Comparison of ENCODE assay signal across 16 cellular contexts in the genomic region with DNA sequence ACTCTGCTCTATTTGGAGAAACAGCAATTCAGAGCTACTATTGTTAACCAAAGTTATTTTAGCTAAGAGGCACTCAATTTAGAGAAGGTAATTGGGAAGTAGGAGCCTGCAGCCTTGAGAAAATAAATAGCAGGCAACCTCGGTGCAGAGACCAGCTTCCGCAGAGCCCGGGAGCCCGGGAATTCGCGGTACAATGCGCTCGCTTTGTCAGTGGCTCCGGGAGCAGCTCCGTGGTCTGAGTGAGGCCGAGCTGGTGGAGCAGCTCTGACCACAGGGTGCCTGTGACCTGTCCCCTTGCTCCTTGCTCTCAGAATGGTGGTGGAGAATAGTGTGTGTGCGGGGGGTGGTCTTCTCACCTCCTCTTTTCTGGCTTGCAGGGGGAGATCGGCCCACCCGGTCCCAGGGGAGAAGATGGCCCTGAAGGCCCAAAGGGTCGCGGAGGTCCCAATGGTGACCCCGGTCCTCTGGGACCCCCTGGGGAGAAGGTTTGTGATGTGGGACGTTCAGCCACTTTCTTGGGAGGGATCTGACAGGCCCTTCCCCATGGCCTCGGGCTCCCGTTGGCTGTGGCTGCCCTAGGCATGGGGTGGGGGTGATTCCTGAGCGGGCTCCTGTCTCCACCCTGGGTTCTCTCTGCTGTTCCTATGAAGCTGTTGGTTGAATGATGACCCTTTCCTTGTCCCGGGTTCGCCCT.
DNase-seq lines count a peak whose midpoint lies in the region; ATAC-seq and TF ChIP-seq lines count a peak whose summit lies in the region.
"Had no signal": no experiment of that assay in that cellular context is flagged by ENCODE, and none has a peak within 500 bp of the region (broad histone marks: within the 10 kb centered on the region; RNA-seq: fewer than 3 reads in every experiment).

No MANE protein-coding gene starts in this region.

- peaks cover 7 to 49% of the 10 kb centered on the region in 2 experiments for H3K79me1 ChIP-seq in IMR-90 (ENCODE audit: low read depth in 1 of 2, low read length in 2 of 2)

- TF ChIP-seq CTCF in IMR-90 (conservative IDR thresholded peaks at IDR 0.05; ENCODE audit: low read depth, low read length) (no peak), chondrocyte (IDR thresholded peaks at IDR 0.05) (no peak), neural crest cell (conservative IDR thresholded peaks at IDR 0.05) (no peak), SK-N-SH (IDR thresholded peaks at IDR 0.05) (no peak), gastrocnemius medialis (IDR thresholded peaks at IDR 0.05 in 4 of 5, conservative IDR thresholded peaks at IDR 0.05 in 1 of 5) (no peak)

- no peaks in the 10 kb centered on the region for H3K4me1 ChIP-seq in IMR-90 (ENCODE audit: control insufficient read depth, insufficient read depth, low read length)
- H3K4me1 ChIP-seq in SK-N-SH (ENCODE audit: control insufficient read depth in 1 of 2, insufficient read depth in 2 of 2, low read depth in 1 of 2, low read length in 1 of 2): no peaks in the 10 kb centered on the region; a peak in 1 of 4 replicates
- H3K4me1 ChIP-seq in gastrocnemius medialis: no peaks in the 10 kb centered on the region

- no peak overlapping the region for H2BK20ac ChIP-seq in IMR-90 (ENCODE audit: low read depth, low read length)

- 89% methylated on average over 11 of the region's 23 CpGs; no CpG with 5 or more reads in 1 of the 2 experiments for WGBS in IMR-90 (ENCODE audit: extremely low coverage in 2 of 2, insufficient read length in 1 of 2), 2 experiments
- 90% methylated on average over 12 of the region's 23 CpGs for WGBS in SK-N-SH (ENCODE audit: low lambda C conversion rate)

- CTCF ChIA-PET in IMR-90 (lab: Yijun Ruan, JAX) (no interaction called here), SK-N-SH (lab: Yijun Ruan, JAX) (interaction anchor here (1.6 to 7.8 kb wide), 2 partner anchors 14 to 22 kb away, joined by 5 to 67 read pairs; no protein-coding TSS in a partner anchor)

- in situ Hi-C loops in IMR-90 (cut with MboI; ENCODE audit: low sequenced_read_pairs) (no loop called here), gastrocnemius medialis (cut with MboI; ENCODE audit: low sequenced_read_pairs in 4 of 4) (no loop called here)

- H3K27me3 Mint-ChIP-seq in chondrocyte (ENCODE audit: low read depth) (no peaks in the 10 kb centered on the region), neural crest cell (ENCODE audit: low read depth) (peaks cover 3% of the 10 kb centered on the region)

- DNase-seq in IMR-90 (no peak), chondrocyte (ENCODE audit: low spot score) (no peak), neural crest cell (ENCODE audit: low read depth, low spot score) (peak; percentile 9), SK-N-SH (no peak), erythroblast (lab: John Stamatoyannopoulos, UW) (no peak), gastrocnemius medialis (no peak)
- DNase-seq: HCEC 1CT, Kasumi-1, NCI-H1105 treated with DMSO at 0.1 percent for 48 hours, NCI-H1930, NCI-H2171, NCI-H774, RPMI8226, SJCRH30 had no signal

- H3K9ac ChIP-seq in IMR-90 (ENCODE audit: low read depth, low read length) (no peak overlapping the region), SK-N-SH (no peak overlapping the region)
- H3K9ac ChIP-seq: BLaER1 treated with 17β-estradiol and CSF1 and Interleukin-3, amounts not matched to agents 10 nM and 100 nM had no signal

- H3K36me3 ChIP-seq in IMR-90 (ENCODE audit: control insufficient read depth, insufficient read depth, low read length) (peaks cover 80% of the 10 kb centered on the region), SK-N-SH (replicated peaks in 1 of 2; ENCODE audit: control insufficient read depth in 1 of 2, insufficient read depth in 2 of 2, low read length in 1 of 2) (peaks cover 39 to 76% of the 10 kb centered on the region in 2 experiments), gastrocnemius medialis (no peaks in the 10 kb centered on the region)
- H3K36me3 ChIP-seq: SJCRH30 had no signal

- no peaks in the 10 kb centered on the region for H3K27me3 ChIP-seq in IMR-90 (ENCODE audit: control insufficient read depth, insufficient read depth, low read length)
- no peaks in the 10 kb centered on the region for H3K27me3 ChIP-seq in SK-N-SH (ENCODE audit: insufficient read depth)
- peaks cover 0 to 2% (median 0%) of the 10 kb centered on the region in 3 donors for H3K27me3 ChIP-seq in gastrocnemius medialis
- H3K27me3 ChIP-seq: SJCRH30 had no signal

- H3K36me3 Mint-ChIP-seq in chondrocyte (ENCODE audit: low read depth): peaks cover 51% of the 10 kb centered on the region
- no peaks in the 10 kb centered on the region for H3K36me3 Mint-ChIP-seq in neural crest cell (ENCODE audit: low read depth)

- no peak overlapping the region for H3K56ac ChIP-seq in IMR-90 (ENCODE audit: extremely low read depth, insufficient read depth, low read length)

- H4K8ac ChIP-seq in IMR-90 (ENCODE audit: low read depth in 2 of 2, low read length in 2 of 2): no peak overlapping the region

- H3K23ac ChIP-seq in IMR-90 (ENCODE audit: low read depth, low read length): no peak overlapping the region; the same call in 1 of the 2 replicates

- no peak overlapping the region for H2BK15ac ChIP-seq in IMR-90 (ENCODE audit: low read depth, low read length)

- no peaks in the 10 kb centered on the region for H3K9me2 ChIP-seq in SK-N-SH

- no peak overlapping the region for H2AK5ac ChIP-seq in IMR-90 (ENCODE audit: low read depth, low read length)

- H3K14ac ChIP-seq in IMR-90 (replicated peaks; ENCODE audit: low read depth, low read length): no peak overlapping the region

- no peak overlapping the region for H4K5ac ChIP-seq in IMR-90 (ENCODE audit: low read depth, low read length)

- H3K79me2 ChIP-seq in SK-N-SH (ENCODE audit: insufficient read depth): peaks cover 4% of the 10 kb centered on the region; the same call in 1 of the 2 replicates

- peaks cover 32% of the 10 kb centered on the region for H3K4me1 Mint-ChIP-seq in chondrocyte (ENCODE audit: low read depth)
- peaks cover 5% of the 10 kb centered on the region for H3K4me1 Mint-ChIP-seq in neural crest cell

- peaks cover 27% of the 10 kb centered on the region for H3F3A ChIP-seq in SK-N-SH (replicated peaks; ENCODE audit: insufficient read depth)

- H4K20me1 ChIP-seq in IMR-90 (ENCODE audit: insufficient read depth, low read length) (peaks cover 17% of the 10 kb centered on the region), SK-N-SH (ENCODE audit: insufficient read depth) (peaks cover 22% of the 10 kb centered on the region; the same call in 1 of the 2 replicates)

- POLR2A ChIA-PET in IMR-90 (lab: Charles Lee; ENCODE audit: unreplicated experiment): interaction anchor here (0.5 kb wide), 1 partner anchor 328 kb away, joined by 3 read pairs; no protein-coding TSS in a partner anchor
- POLR2A ChIA-PET in SK-N-SH (lab: Yijun Ruan, JAX): no interaction called here

- ATAC-seq in IMR-90 (ENCODE audit: low read depth): no peak
- ATAC-seq in gastrocnemius medialis: no peak

- H2AFZ ChIP-seq in IMR-90 (replicated peaks; ENCODE audit: low read length, poor library complexity): no peak overlapping the region
- no peak overlapping the region for H2AFZ ChIP-seq in SK-N-SH (ENCODE audit: low read depth)

- H2AK9ac ChIP-seq in IMR-90 (replicated peaks; ENCODE audit: low read depth, low read length, poor library complexity): peak overlapping the region; percentile 67

- no peak for TF ChIP-seq EP300 in SK-N-SH (IDR thresholded peaks at IDR 0.05; ENCODE audit: borderline replicate concordance in 1 of 2, low read depth in 1 of 2, low read length in 1 of 2)

- H3K4me3 Mint-ChIP-seq in chondrocyte (ENCODE audit: unreplicated experiment): no peak overlapping the region
- H3K4me3 Mint-ChIP-seq in neural crest cell: no peak overlapping the region

- H3K4me3 ChIP-seq in IMR-90 (ENCODE audit: insufficient read depth, low read depth, low read length): no peak overlapping the region
- H3K4me3 ChIP-seq in SK-N-SH (ENCODE audit: low read depth in 2 of 2, low read length in 1 of 2): no peak overlapping the region
- H3K4me3 ChIP-seq in gastrocnemius medialis: no peak overlapping the region
- H3K4me3 ChIP-seq: BLaER1 treated with 17β-estradiol and CSF1 and Interleukin-3, amounts not matched to agents 10 nM and 100 nM; SJCRH30 had no signal

- no peak overlapping the region for H4K91ac ChIP-seq in IMR-90 (ENCODE audit: insufficient read depth, low read depth, low read length)

- dilution Hi-C loops in IMR-90 (cut with HindIII; ENCODE audit: low sequenced_read_pairs, unreplicated experiment): no loop called here

- peak overlapping the region; percentile 61 for H3K27ac Mint-ChIP-seq in chondrocyte (ENCODE audit: unreplicated experiment)
- no peak overlapping the region for H3K27ac Mint-ChIP-seq in neural crest cell (ENCODE audit: unreplicated experiment)

- intact Hi-C loops in IMR-90 (cut with micrococcal nuclease) (no loop called here), gastrocnemius medialis (cut with DNase I; ENCODE audit: low total_unique reads) (no loop called here)

- H3K9me1 ChIP-seq in IMR-90 (ENCODE audit: insufficient read depth, low read length): peaks cover 14% of the 10 kb centered on the region

- TF ChIP-seq RAD21 in IMR-90 (IDR thresholded peaks at IDR 0.05; ENCODE audit: low read length) (no peak), SK-N-SH (IDR thresholded peaks at IDR 0.05; ENCODE audit: low read length) (no peak)

- H3K9me3 Mint-ChIP-seq in chondrocyte (ENCODE audit: low read depth) (no peaks in the 10 kb centered on the region), neural crest cell (no peaks in the 10 kb centered on the region)

- no peak overlapping the region for H3K4ac ChIP-seq in IMR-90 (ENCODE audit: low read depth, low read length)

- no TSS peak for BruUV-seq in IMR-90 (replicated peaks; lab: Mats Ljungman, UMichigan)

- H3K18ac ChIP-seq in IMR-90 (ENCODE audit: low read depth, low read length): no peak overlapping the region

- no peak overlapping the region for H2BK5ac ChIP-seq in IMR-90 (ENCODE audit: low read depth, low read length, poor library complexity, severe bottlenecking)

- no peaks in the 10 kb centered on the region for H3K9me3 ChIP-seq in IMR-90 (ENCODE audit: control insufficient read depth, insufficient read depth, low read length)
- no peaks in the 10 kb centered on the region for H3K9me3 ChIP-seq in SK-N-SH
- H3K9me3 ChIP-seq in gastrocnemius medialis: no peaks in the 10 kb centered on the region
- H3K9me3 ChIP-seq: BLaER1 treated with 17β-estradiol and CSF1 and Interleukin-3, amounts not matched to agents 10 nM and 100 nM; SJCRH30 had no signal

- H3K27ac ChIP-seq in IMR-90 (ENCODE audit: insufficient read depth, low read length) (no peak overlapping the region), temporal lobe (ENCODE audit: low read depth, low read length) (peak overlapping the region; percentile 27), SK-N-SH (ENCODE audit: low read depth in 2 of 2, low read length in 1 of 2) (no peak overlapping the region), gastrocnemius medialis (peak overlapping the region in 1 of 4 donors; percentile 23)
- H3K27ac ChIP-seq: BLaER1 treated with 17β-estradiol and CSF1 and Interleukin-3, amounts not matched to agents 10 nM and 100 nM; SJCRH30 had no signal

- H2BK120ac ChIP-seq in IMR-90 (ENCODE audit: low read depth, low read length): no peak overlapping the region

- H3K4me2 ChIP-seq in IMR-90 (ENCODE audit: low read depth, low read length) (no peak overlapping the region), SK-N-SH (no peak overlapping the region)

- TF ChIP-seq POLR2A in IMR-90 (IDR thresholded peaks at IDR 0.05; ENCODE audit: low read depth, low read length): no peak
- no peak for TF ChIP-seq POLR2A in erythroblast (IDR thresholded peaks at IDR 0.05; ENCODE audit: low read length)
- no peak for TF ChIP-seq POLR2A in gastrocnemius medialis (IDR thresholded peaks at IDR 0.05)
